In the genomic region with DNA sequence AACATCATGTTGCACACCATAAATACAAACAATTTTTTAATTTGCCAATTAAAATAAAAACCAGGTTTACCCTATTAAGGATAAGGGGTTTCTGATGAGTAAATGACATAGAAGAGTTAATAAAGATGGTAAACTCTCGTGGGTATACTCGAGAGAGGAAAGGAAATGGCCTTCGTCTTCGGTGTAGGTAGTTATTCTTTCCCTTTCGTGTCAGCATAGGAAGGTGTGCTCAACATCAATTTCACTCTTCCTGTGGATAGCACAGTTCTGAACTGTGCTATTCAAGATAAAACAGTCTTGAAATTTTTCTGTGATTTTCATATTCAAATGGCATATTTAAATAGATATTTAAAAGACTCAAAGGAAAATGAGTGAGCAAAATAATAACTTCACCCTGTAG, we compare ENCODE assay signal across 31 cellular contexts.
"Had no signal": no experiment of that assay in that cellular context is flagged by ENCODE, and none has a peak within 500 bp of the region (broad histone marks: within the 10 kb centered on the region; RNA-seq: fewer than 3 reads in every experiment).

No MANE protein-coding gene starts in this region.

- H3K4me1 Mint-ChIP-seq: brain, immature natural killer cell, nephron had no signal

- DNase-seq: activated CD4-positive, alpha-beta memory T cell treated with anti-CD3 and anti-CD28 coated beads for 36 hours; activated CD4-positive, alpha-beta T cell treated with anti-CD3 and anti-CD28 coated beads, Interleukin-2, amount 10 ng/mL, durations not matched to agents 24 days and 14 days; activated CD4-positive, CD25-positive, alpha-beta regulatory T cell treated with anti-CD3 and anti-CD28 coated beads, Interleukin-2, amount 50 U/mL, for 72 hours; activated CD8-positive, alpha-beta memory T cell treated with anti-CD3 and anti-CD28 coated beads, Interleukin-2, amount 50 U/mL, for 4 hours; activated effector memory CD4-positive, alpha-beta T cell treated with anti-CD3 and anti-CD28 coated beads, Interleukin-2, amount 50 U/mL, for 16 hours; activated naive CD4-positive, alpha-beta T cell treated with anti-CD3 and anti-CD28 coated beads for 36 hours; activated naive CD8-positive, alpha-beta T cell treated with anti-CD3 and anti-CD28 coated beads for 36 hours; activated T-cell treated with anti-CD3 and anti-CD28 coated beads, Interleukin-2, amount 50 U/mL, for 1 hour; adrenal gland; cerebellar nuclear complex; colonic mucosa; effector memory CD8-positive, alpha-beta T cell; hippocampal formation; immature natural killer cell; kidney; left colon; mammary epithelial cell; posterior cingulate gyrus; right lobe of liver; stimulated activated CD4-positive, alpha-beta T cell treated with anti-CD3 and anti-CD28 coated beads, Interleukin-4, amount 100 ng/mL, for 1 hour; substantia nigra; uterus; WERI-Rb-1 had no signal

- H3K27ac Mint-ChIP-seq: activated CD4-positive, alpha-beta memory T cell treated with anti-CD3 and anti-CD28 coated beads for 36 hours; activated CD4-positive, alpha-beta T cell treated with anti-CD3 and anti-CD28 coated beads, Interleukin-2, amount 10 ng/mL, durations not matched to agents 24 days and 14 days; activated naive CD8-positive, alpha-beta T cell treated with anti-CD3 and anti-CD28 coated beads for 36 hours; activated T-helper 1 cell treated with anti-CD3 and anti-CD28 coated beads, Interleukin-12 subunit alpha, Interleukin-12 subunit beta, Interleukin-2, Interleukin-4 antibody, amounts not matched to agents 30 ng/mL and 10 ng/mL and 1 ng/mL, durations not matched to agents 14 hours and 24 hours and 36 hours; brain; effector memory CD8-positive, alpha-beta T cell; immature natural killer cell; stimulated activated naive CD8-positive, alpha-beta T cell treated with anti-CD3 and anti-CD28 coated beads, Interleukin-15, Interleukin-2, amounts not matched to agents 100 ng/mL and 50 ng/mL, for 24 hours; type B pancreatic cell had no signal

- H3K9me3 Mint-ChIP-seq: activated CD4-positive, alpha-beta memory T cell treated with anti-CD3 and anti-CD28 coated beads for 36 hours; activated naive CD4-positive, alpha-beta T cell treated with anti-CD3 and anti-CD28 coated beads for 36 hours; activated naive CD8-positive, alpha-beta T cell treated with anti-CD3 and anti-CD28 coated beads for 36 hours; activated T-helper 1 cell treated with anti-CD3 and anti-CD28 coated beads, Interleukin-12 subunit alpha, Interleukin-12 subunit beta, Interleukin-2, Interleukin-4 antibody, amounts not matched to agents 30 ng/mL and 10 ng/mL and 1 ng/mL, durations not matched to agents 14 hours and 24 hours and 36 hours; brain; effector memory CD8-positive, alpha-beta T cell; immature natural killer cell; nephron; stimulated activated naive CD8-positive, alpha-beta T cell treated with anti-CD3 and anti-CD28 coated beads, Interleukin-15, Interleukin-2, amounts not matched to agents 100 ng/mL and 50 ng/mL, for 24 hours; type B pancreatic cell had no signal

- H3K4me1 ChIP-seq: ascending aorta, colonic mucosa, uterus had no signal

- H3K27me3 ChIP-seq: adrenal gland, ascending aorta, cardiac muscle cell, colonic mucosa, gastroesophageal sphincter, right lobe of liver, uterus had no signal

- H3K36me3 ChIP-seq: colonic mucosa, uterus, WERI-Rb-1 had no signal

- ATAC-seq: effector memory CD8-positive, alpha-beta T cell; gastroesophageal sphincter; left colon; right lobe of liver had no signal

- H3K4me3 Mint-ChIP-seq: activated CD4-positive, alpha-beta memory T cell treated with anti-CD3 and anti-CD28 coated beads for 36 hours; activated CD4-positive, alpha-beta T cell treated with anti-CD3 and anti-CD28 coated beads, Interleukin-2, amount 10 ng/mL, durations not matched to agents 24 days and 14 days; activated naive CD4-positive, alpha-beta T cell treated with anti-CD3 and anti-CD28 coated beads for 36 hours; activated naive CD8-positive, alpha-beta T cell treated with anti-CD3 and anti-CD28 coated beads for 36 hours; activated T-helper 1 cell treated with anti-CD3 and anti-CD28 coated beads, Interleukin-12 subunit alpha, Interleukin-12 subunit beta, Interleukin-2, Interleukin-4 antibody, amounts not matched to agents 30 ng/mL and 10 ng/mL and 1 ng/mL, durations not matched to agents 14 hours and 24 hours and 36 hours; brain; effector memory CD8-positive, alpha-beta T cell; immature natural killer cell; nephron; stimulated activated naive CD8-positive, alpha-beta T cell treated with anti-CD3 and anti-CD28 coated beads, Interleukin-15, Interleukin-2, amounts not matched to agents 100 ng/mL and 50 ng/mL, for 24 hours; type B pancreatic cell had no signal

- H3K27me3 Mint-ChIP-seq: activated CD4-positive, alpha-beta memory T cell treated with anti-CD3 and anti-CD28 coated beads for 36 hours; activated CD4-positive, alpha-beta T cell treated with anti-CD3 and anti-CD28 coated beads, Interleukin-2, amount 10 ng/mL, durations not matched to agents 24 days and 14 days; activated naive CD8-positive, alpha-beta T cell treated with anti-CD3 and anti-CD28 coated beads for 36 hours; brain; effector memory CD8-positive, alpha-beta T cell; stimulated activated naive CD8-positive, alpha-beta T cell treated with anti-CD3 and anti-CD28 coated beads, Interleukin-15, Interleukin-2, amounts not matched to agents 100 ng/mL and 50 ng/mL, for 24 hours; type B pancreatic cell had no signal

- H3K9me3 ChIP-seq: adrenal gland, ascending aorta, colonic mucosa, gastroesophageal sphincter, right lobe of liver, uterus had no signal

- H3K4me3 ChIP-seq: adrenal gland, ascending aorta, cardiac muscle cell, colonic mucosa, gastroesophageal sphincter, right lobe of liver, uterus had no signal

- H3K27ac ChIP-seq: ascending aorta, cardiac muscle cell, colonic mucosa, gastroesophageal sphincter, uterus, WERI-Rb-1 had no signal

- H3K36me3 Mint-ChIP-seq: immature natural killer cell had no signal
